20 cellular contexts compared by ENCODE assay signal in the genomic region with DNA sequence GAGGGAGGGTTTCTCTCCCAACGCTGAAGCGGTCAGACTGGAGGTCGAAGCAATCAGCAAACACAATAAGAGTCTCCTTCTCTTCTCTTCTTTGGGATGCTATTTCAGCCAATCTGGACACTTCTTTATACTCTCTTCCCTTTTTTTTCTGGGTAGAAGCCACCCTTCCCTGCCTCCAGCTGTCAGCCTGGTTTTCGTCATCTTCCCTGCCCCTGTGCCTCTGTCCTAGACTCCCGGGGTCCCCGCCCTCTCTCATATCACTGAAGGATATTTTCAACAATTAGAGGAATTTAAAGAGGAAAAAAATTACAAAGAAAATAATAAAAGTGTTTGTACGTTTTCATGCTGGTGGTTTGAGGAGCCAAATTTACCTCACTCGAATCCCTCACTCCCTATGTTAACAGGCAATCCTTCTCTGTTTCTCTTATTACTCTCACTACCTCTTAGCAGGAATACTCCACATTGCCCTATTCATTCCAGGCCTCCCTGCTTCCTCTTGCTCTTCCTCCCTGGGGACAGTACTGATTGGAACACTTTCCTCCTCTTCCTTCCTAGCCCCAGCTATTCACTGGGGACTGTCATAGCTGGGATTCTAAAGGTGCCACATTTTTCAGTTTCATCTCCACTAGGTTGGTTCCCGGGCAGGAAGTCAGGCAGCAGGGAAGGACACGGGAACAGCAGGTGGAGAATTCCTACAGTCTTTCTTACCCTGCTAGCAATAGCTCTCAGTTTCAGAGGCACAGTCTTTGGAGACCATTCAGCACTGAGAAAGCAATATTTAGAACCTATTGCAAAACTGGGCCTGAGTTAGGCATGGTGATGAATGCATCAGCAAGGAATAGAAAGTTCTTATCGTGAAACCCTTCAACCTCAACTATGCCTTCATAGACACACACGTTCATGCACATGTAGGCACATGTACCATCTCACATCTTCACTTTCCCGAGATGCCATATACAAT.
DNase-seq lines count a peak whose midpoint lies in the region; ATAC-seq, FAIRE-seq and TF ChIP-seq lines count a peak whose summit lies in the region.
"Had no signal": no experiment of that assay in that cellular context is flagged by ENCODE, and none has a peak within 500 bp of the region (broad histone marks: within the 10 kb centered on the region; RNA-seq: fewer than 3 reads in every experiment).

No MANE protein-coding gene starts in this region.

- in situ Hi-C loops in IMR-90 (cut with MboI; ENCODE audit: low sequenced_read_pairs), result no loop called here

- H3K4me1 ChIP-seq in IMR-90 (ENCODE audit: control insufficient read depth, insufficient read depth, low read length) (no peaks in the 10 kb centered on the region), endodermal cell (ENCODE audit: control insufficient read depth, insufficient read depth, low read length) (peaks cover 3% of the 10 kb centered on the region), neural progenitor cell (peaks cover 16% of the 10 kb centered on the region)
- H3K4me1 ChIP-seq: A549, BE2C, Peyer's patch, SJSA1 had no signal

- no peak overlapping the region for H2BK5ac ChIP-seq in IMR-90 (ENCODE audit: low read depth, low read length, poor library complexity, severe bottlenecking)

- WGBS in IMR-90 (ENCODE audit: extremely low coverage in 2 of 2, insufficient read length in 1 of 2), 2 experiments, result 90% methylated on average over 2 of the region's 13 CpGs; no CpG with 5 or more reads in 1 of the 2 experiments
- WGBS in endodermal cell (ENCODE audit: insufficient coverage in 1 of 2, insufficient read length in 1 of 2), 2 experiments, result 88 to 90% methylated on average over 6 to 13 of the region's 13 CpGs

- dilution Hi-C loops in IMR-90 (cut with HindIII; ENCODE audit: low sequenced_read_pairs, unreplicated experiment), result no loop called here

- H4K20me1 ChIP-seq in IMR-90 (ENCODE audit: insufficient read depth, low read length) (no peaks in the 10 kb centered on the region), neural progenitor cell (ENCODE audit: low read depth) (no peaks in the 10 kb centered on the region)

- H3K9me1 ChIP-seq in IMR-90 (ENCODE audit: insufficient read depth, low read length), result no peaks in the 10 kb centered on the region

- H2BK120ac ChIP-seq in IMR-90 (ENCODE audit: low read depth, low read length), result no peak overlapping the region

- TF ChIP-seq CTCF in IMR-90 (conservative IDR thresholded peaks at IDR 0.05; ENCODE audit: low read depth, low read length) (no peak), endodermal cell (conservative IDR thresholded peaks at IDR 0.05) (no peak), neural progenitor cell (IDR thresholded peaks at IDR 0.05) (no peak), D721Med (IDR thresholded peaks at IDR 0.05; ENCODE audit: insufficient read depth, missing control alignments) (no peak)

- no peaks in the 10 kb centered on the region for H3K79me2 ChIP-seq in neural progenitor cell (ENCODE audit: low read depth)

- no peak overlapping the region for H3K56ac ChIP-seq in IMR-90 (ENCODE audit: extremely low read depth, insufficient read depth, low read length)

- peaks cover 24% of the 10 kb centered on the region for H3K36me3 ChIP-seq in IMR-90 (ENCODE audit: control insufficient read depth, insufficient read depth, low read length)
- H3K36me3 ChIP-seq in endodermal cell (ENCODE audit: control insufficient read depth, insufficient read depth, low read length), result no peaks in the 10 kb centered on the region
- peaks cover 11% of the 10 kb centered on the region for H3K36me3 ChIP-seq in neural progenitor cell
- H3K36me3 ChIP-seq: BE2C, SJSA1 had no signal

- peak overlapping the region; percentile 45 for H3K27ac Mint-ChIP-seq in endodermal cell
- peak overlapping the region; percentile 55 for H3K27ac Mint-ChIP-seq in neural progenitor cell

- H3K23ac ChIP-seq in IMR-90 (ENCODE audit: low read depth, low read length), result no peak overlapping the region

- no peaks in the 10 kb centered on the region for H3K27me3 ChIP-seq in IMR-90 (ENCODE audit: control insufficient read depth, insufficient read depth, low read length)
- no peaks in the 10 kb centered on the region for H3K27me3 ChIP-seq in endodermal cell (ENCODE audit: control insufficient read depth, insufficient read depth, low read length, poor library complexity, severe bottlenecking)
- no peaks in the 10 kb centered on the region for H3K27me3 ChIP-seq in neural progenitor cell
- H3K27me3 ChIP-seq: BE2C, Peyer's patch, SJSA1 had no signal

- no peak for TF ChIP-seq RAD21 in IMR-90 (IDR thresholded peaks at IDR 0.05; ENCODE audit: low read length)

- H3K27ac ChIP-seq in IMR-90 (ENCODE audit: insufficient read depth, low read length), result no peak overlapping the region
- H3K27ac ChIP-seq in endodermal cell (ENCODE audit: low read depth, low read length), result no peak overlapping the region
- no peak overlapping the region for H3K27ac ChIP-seq in neural progenitor cell
- H3K27ac ChIP-seq: A549, Peyer's patch, SJSA1 had no signal

- no peaks in the 10 kb centered on the region for H3K79me1 ChIP-seq in IMR-90 (ENCODE audit: low read depth in 1 of 2, low read length in 2 of 2)

- no peak for FAIRE-seq in D721Med (lab: Jason Lieb, UNC)
- FAIRE-seq: A549, H54 had no signal

- no peak overlapping the region for H4K91ac ChIP-seq in IMR-90 (ENCODE audit: insufficient read depth, low read depth, low read length)

- POLR2A ChIA-PET in IMR-90 (lab: Charles Lee; ENCODE audit: unreplicated experiment), result no interaction called here

- no peak overlapping the region for H2BK15ac ChIP-seq in IMR-90 (ENCODE audit: low read depth, low read length)

- H3K36me3 Mint-ChIP-seq in endodermal cell (ENCODE audit: low read depth) (peaks cover 31% of the 10 kb centered on the region), neural progenitor cell (peaks cover 38% of the 10 kb centered on the region)

- H3K14ac ChIP-seq in IMR-90 (replicated peaks; ENCODE audit: low read depth, low read length), result no peak overlapping the region

- H3K9me3 ChIP-seq in IMR-90 (ENCODE audit: control insufficient read depth, insufficient read depth, low read length) (no peaks in the 10 kb centered on the region), endodermal cell (ENCODE audit: control insufficient read depth, low read length) (no peaks in the 10 kb centered on the region), neural progenitor cell (ENCODE audit: low read depth) (no peaks in the 10 kb centered on the region)
- H3K9me3 ChIP-seq: A549, BE2C, Peyer's patch, SJSA1 had no signal

- H3K4ac ChIP-seq in IMR-90 (ENCODE audit: low read depth, low read length), result no peak overlapping the region

- ATAC-seq in IMR-90 (ENCODE audit: low read depth) (no peak), left cardiac atrium (no peak), HG03460 (IDR thresholded peaks at IDR 0.05; ENCODE audit: unreplicated experiment) (no peak)
- ATAC-seq: A549 had no signal

- H2AK5ac ChIP-seq in IMR-90 (ENCODE audit: low read depth, low read length), result no peak overlapping the region

- H4K8ac ChIP-seq in IMR-90 (ENCODE audit: low read depth in 2 of 2, low read length in 2 of 2), result no peak overlapping the region

- H3K18ac ChIP-seq in IMR-90 (ENCODE audit: low read depth, low read length), result no peak overlapping the region

- H3K4me2 ChIP-seq in IMR-90 (ENCODE audit: low read depth, low read length), result no peak overlapping the region
- H3K4me2 ChIP-seq in neural progenitor cell, result no peak overlapping the region
- H3K4me2 ChIP-seq: A549 had no signal

- peak overlapping the region; percentile 63 for H2AK9ac ChIP-seq in IMR-90 (replicated peaks; ENCODE audit: low read depth, low read length, poor library complexity)

- no peak overlapping the region for H4K5ac ChIP-seq in IMR-90 (ENCODE audit: low read depth, low read length)

- H3K9ac ChIP-seq in IMR-90 (ENCODE audit: low read depth, low read length) (no peak overlapping the region), endodermal cell (ENCODE audit: extremely low read depth, low read length, poor library complexity, severe bottlenecking) (no peak overlapping the region), neural progenitor cell (no peak overlapping the region)

- no peak overlapping the region for H2AFZ ChIP-seq in IMR-90 (replicated peaks; ENCODE audit: low read length, poor library complexity)
- H2AFZ ChIP-seq in neural progenitor cell (replicated peaks), result no peak overlapping the region

- no TSS peak for BruUV-seq in IMR-90 (replicated peaks; lab: Mats Ljungman, UMichigan)

- H3F3A ChIP-seq in neural progenitor cell (ENCODE audit: low read depth), result no peaks in the 10 kb centered on the region

- H3K4me3 ChIP-seq in IMR-90 (ENCODE audit: insufficient read depth, low read depth, low read length), result no peak overlapping the region
- no peak overlapping the region for H3K4me3 ChIP-seq in endodermal cell (ENCODE audit: low read length)
- H3K4me3 ChIP-seq in neural progenitor cell, result no peak overlapping the region
- H3K4me3 ChIP-seq: A549, Peyer's patch, SJSA1 had no signal

- no peak for DNase-seq in IMR-90
- DNase-seq in endodermal cell, result peak; percentile 65
- peak; percentile 22 for DNase-seq in left cardiac atrium
- DNase-seq in neural progenitor cell (ENCODE audit: low spot score), result no peak
- no peak for DNase-seq in occipital lobe (lab: John Stamatoyannopoulos, UW)
- DNase-seq in nucleus accumbens (lab: John Stamatoyannopoulos, UW), result no peak
- no peak for DNase-seq in D721Med (ENCODE audit: insufficient read length, low spot score)
- DNase-seq: BE2C, DMS79 treated with DMSO at 0.1 percent for 48 hours, KG1, NCI-H1105, NCI-H2029 treated with DMSO at 0.1 percent for 48 hours, NCI-H226, NCI-H524, NCI-H82, Peyer's patch had no signal

- CTCF ChIA-PET in IMR-90 (lab: Yijun Ruan, JAX), result no interaction called here

- no peak overlapping the region for H2BK20ac ChIP-seq in IMR-90 (ENCODE audit: low read depth, low read length)

- H3K27me3 Mint-ChIP-seq in endodermal cell (ENCODE audit: insufficient read depth) (no peaks in the 10 kb centered on the region), neural progenitor cell (ENCODE audit: insufficient read depth, low read depth) (no peaks in the 10 kb centered on the region)

- H3K4me1 Mint-ChIP-seq in endodermal cell (peaks cover 30% of the 10 kb centered on the region), neural progenitor cell (no peaks in the 10 kb centered on the region)

- intact Hi-C loops in IMR-90 (cut with micrococcal nuclease) (no loop called here), left cardiac atrium (cut with DNase I) (no loop called here)

- H3K4me3 Mint-ChIP-seq in endodermal cell (no peak overlapping the region), neural progenitor cell (no peak overlapping the region)

- H3K9me3 Mint-ChIP-seq in endodermal cell (no peaks in the 10 kb centered on the region), neural progenitor cell (no peaks in the 10 kb centered on the region)

- no peak for TF ChIP-seq POLR2A in IMR-90 (IDR thresholded peaks at IDR 0.05; ENCODE audit: low read depth, low read length)

TF ChIP-seq in IMR-90, 13 proteins besides CTCF, POLR2A, EP300 and RAD21 (continues in another document):
- TF ChIP-seq CEBPB (IDR thresholded peaks at IDR 0.05; ENCODE audit: low read depth, low read length), result no peak

Comparison
In these comparisons a context has a peak if more than half of its experiments do, and no peak if none do; other contexts are left out.
1. DNase-seq: peak in endodermal cell (single experiment) and left cardiac atrium (single experiment); none in IMR-90 (single experiment), neural progenitor cell (single experiment), occipital lobe (single experiment), nucleus accumbens (0 of 56) and D721Med (single experiment).